19 cellular contexts compared by ENCODE assay signal in genomic region chr10:114571316-114571999, GRCh38.
A peak's percentile ranks its signal among the peaks of the same experiment; 100 is the strongest.
DNase-seq lines count a peak whose midpoint lies in the region; ATAC-seq and TF ChIP-seq lines count a peak whose summit lies in the region.
"Had no signal": no experiment of that assay in that cellular context is flagged by ENCODE, and none has a peak within 500 bp of the region (broad histone marks: within the 10 kb centered on the region; RNA-seq: fewer than 3 reads in every experiment).

No MANE protein-coding gene starts in this region.

- H4K20me1 ChIP-seq in osteoblast (ENCODE audit: insufficient read depth, low read length) = no peaks in the 10 kb centered on the region

- H2BK12ac ChIP-seq in neuronal stem cell (ENCODE audit: low read length) = no peak overlapping the region

- TF ChIP-seq CTCF in epithelial cell of proximal tubule (conservative IDR thresholded peaks at IDR 0.05; ENCODE audit: low read depth, low read length) (no peak), osteoblast (IDR thresholded peaks at IDR 0.05; ENCODE audit: extremely low read depth, low read depth, low read length) (no peak)

- H2BK15ac ChIP-seq in neuronal stem cell (ENCODE audit: low read length) = no peak overlapping the region

- no peaks in the 10 kb centered on the region for H3K36me3 Mint-ChIP-seq in naive thymus-derived CD8-positive, alpha-beta T cell

- H3K9me3 ChIP-seq in osteoblast (ENCODE audit: low read depth, low read length) (no peaks in the 10 kb centered on the region), neuronal stem cell (replicated peaks in 1 of 2; ENCODE audit: control insufficient read depth in 2 of 2, insufficient read depth in 1 of 2, low read depth in 1 of 2, low read length in 2 of 2) (no peaks in the 10 kb centered on the region)
- H3K9me3 ChIP-seq: esophagus muscularis mucosa had no signal

- H3K79me2 ChIP-seq in osteoblast (ENCODE audit: insufficient read depth, low read length) = no peaks in the 10 kb centered on the region

- no peak overlapping the region for H3K14ac ChIP-seq in neuronal stem cell (ENCODE audit: low read length)

- no peak overlapping the region for H2BK120ac ChIP-seq in neuronal stem cell (ENCODE audit: low read depth, low read length)

- no peak overlapping the region for H3K4ac ChIP-seq in neuronal stem cell (ENCODE audit: low read length)

- no peaks in the 10 kb centered on the region for H3K9me3 Mint-ChIP-seq in naive thymus-derived CD8-positive, alpha-beta T cell
- H3K9me3 Mint-ChIP-seq: activated CD8-positive, alpha-beta T cell treated with anti-CD3 and anti-CD28 coated beads for 36 hours; activated T-cell treated with anti-CD3 and anti-CD28 coated beads, Interleukin-2, amount 50 U/mL, for 4 hours had no signal

- H3K79me1 ChIP-seq in neuronal stem cell (ENCODE audit: low read depth, low read length) = no peaks in the 10 kb centered on the region

- H3K4me1 ChIP-seq in osteoblast (ENCODE audit: insufficient read depth, low read length) = no peaks in the 10 kb centered on the region
- H3K4me1 ChIP-seq in neuronal stem cell (ENCODE audit: control insufficient read depth in 2 of 2, insufficient read depth in 1 of 2, low read depth in 1 of 2, low read length in 2 of 2) = no peaks in the 10 kb centered on the region

- no peak overlapping the region for H2AK5ac ChIP-seq in neuronal stem cell (ENCODE audit: low read depth, low read length)

- H3K27ac Mint-ChIP-seq in naive thymus-derived CD8-positive, alpha-beta T cell = no peak overlapping the region
- H3K27ac Mint-ChIP-seq: activated CD8-positive, alpha-beta T cell treated with anti-CD3 and anti-CD28 coated beads for 36 hours had no signal

- no peak overlapping the region for H3K23ac ChIP-seq in neuronal stem cell (ENCODE audit: low read depth, low read length, poor library complexity)

- H2AFZ ChIP-seq in osteoblast (ENCODE audit: low read length) (no peak overlapping the region), neuronal stem cell (ENCODE audit: low read length) (no peak overlapping the region)

- no CpG with 5 or more reads among the region's 12 CpGs for WGBS in neuronal stem cell (ENCODE audit: extremely low coverage in 2 of 2, insufficient read length in 2 of 2, insufficient replicate concordance in 1 of 2), 2 donors

- POLR2A ChIA-PET in naive thymus-derived CD8-positive, alpha-beta T cell (lab: Charles Lee) = interaction anchor here (0.5 kb wide), 1 partner anchor 18 kb away, joined by 5 read pairs; no protein-coding TSS in a partner anchor

- no peak overlapping the region for H3K4me3 Mint-ChIP-seq in naive thymus-derived CD8-positive, alpha-beta T cell
- H3K4me3 Mint-ChIP-seq: activated CD8-positive, alpha-beta T cell treated with anti-CD3 and anti-CD28 coated beads for 36 hours; activated T-cell treated with anti-CD3 and anti-CD28 coated beads, Interleukin-2, amount 50 U/mL, for 4 hours had no signal

- H3K27me3 Mint-ChIP-seq in naive thymus-derived CD8-positive, alpha-beta T cell = no peaks in the 10 kb centered on the region
- H3K27me3 Mint-ChIP-seq: activated CD8-positive, alpha-beta T cell treated with anti-CD3 and anti-CD28 coated beads for 36 hours had no signal

- no peak overlapping the region for H3K18ac ChIP-seq in neuronal stem cell (ENCODE audit: low read length)

- no peaks in the 10 kb centered on the region for H3K4me1 Mint-ChIP-seq in naive thymus-derived CD8-positive, alpha-beta T cell

- no peak overlapping the region for H3K4me3 ChIP-seq in epithelial cell of proximal tubule (ENCODE audit: low read depth, low read length)
- H3K4me3 ChIP-seq in osteoblast (ENCODE audit: insufficient read depth, low read length) = no peak overlapping the region
- H3K4me3 ChIP-seq in neuronal stem cell (ENCODE audit: low read length in 2 of 2) = no peak overlapping the region
- H3K4me3 ChIP-seq: esophagus muscularis mucosa had no signal

- no peak for ATAC-seq in naive thymus-derived CD8-positive, alpha-beta T cell
- ATAC-seq: activated CD8-positive, alpha-beta T cell treated with anti-CD3 and anti-CD28 coated beads for 36 hours; activated T-cell treated with anti-CD3 and anti-CD28 coated beads, Interleukin-2, amount 50 U/mL, for 4 hours had no signal

- H2BK5ac ChIP-seq in neuronal stem cell (ENCODE audit: low read length) = no peak overlapping the region

- DNase-seq in G401 (ENCODE audit: low spot score) (peak; percentile 92), NCI-H69 (lab: John Stamatoyannopoulos, UW) (peak; percentile 6), epithelial cell of proximal tubule (ENCODE audit: low read depth) (peak; percentile 31), osteoblast (ENCODE audit: insufficient read length, low spot score, missing footprints) (peak; percentile 54), DMS79 (lab: John Stamatoyannopoulos, UW) (no peak), NCI-H526 (lab: John Stamatoyannopoulos, UW) (no peak), neuronal stem cell (ENCODE audit: low spot score) (no peak)
- no peak for DNase-seq in naive thymus-derived CD8-positive, alpha-beta T cell
- DNase-seq: activated CD8-positive, alpha-beta T cell treated with anti-CD3 and anti-CD28 coated beads for 36 hours; activated naive CD4-positive, alpha-beta T cell treated with anti-CD3 and anti-CD28 coated beads, Interleukin-2, amount 50 U/mL, for 16 hours; activated T-cell treated with anti-CD3 and anti-CD28 coated beads, Interleukin-2, amount 50 U/mL, for 4 hours; brain microvascular endothelial cell; NCI-H1930; NCI-H774; occipital lobe; stimulated activated CD4-positive, alpha-beta T cell treated with anti-CD3 and anti-CD28 coated beads, Interleukin-4, amount 100 ng/mL, for 1 hour; SW 1271 had no signal

- H3K27ac ChIP-seq in osteoblast (ENCODE audit: low read depth, low read length) (no peak overlapping the region), neuronal stem cell (replicated peaks; ENCODE audit: low read length) (no peak overlapping the region)
- H3K27ac ChIP-seq: brain microvascular endothelial cell, VCaP had no signal

- H3K36me3 ChIP-seq in osteoblast (ENCODE audit: insufficient read depth, low read length) (no peaks in the 10 kb centered on the region), neuronal stem cell (replicated peaks in 1 of 2; ENCODE audit: control insufficient read depth in 2 of 2, insufficient read depth in 2 of 2, low read length in 2 of 2) (no peaks in the 10 kb centered on the region)
- H3K36me3 ChIP-seq: brain microvascular endothelial cell had no signal

- no peak overlapping the region for H4K91ac ChIP-seq in neuronal stem cell (ENCODE audit: low read depth, low read length, poor library complexity)

- no peak overlapping the region for H3K4me2 ChIP-seq in osteoblast (ENCODE audit: insufficient read depth, low read length)
- H3K4me2 ChIP-seq in neuronal stem cell (ENCODE audit: insufficient read depth, low read length, poor library complexity, severe bottlenecking) = no peak overlapping the region

- H3K27me3 ChIP-seq in osteoblast (ENCODE audit: insufficient read depth, low read length) = no peaks in the 10 kb centered on the region
- no peaks in the 10 kb centered on the region for H3K27me3 ChIP-seq in neuronal stem cell (ENCODE audit: control insufficient read depth in 3 of 3, insufficient read depth in 3 of 3, low read depth in 1 of 3, low read length in 3 of 3)
- H3K27me3 ChIP-seq: brain microvascular endothelial cell, esophagus muscularis mucosa had no signal

- H4K8ac ChIP-seq in neuronal stem cell (ENCODE audit: low read depth, low read length) = no peak overlapping the region

- no peak overlapping the region for H3K9ac ChIP-seq in neuronal stem cell (ENCODE audit: low read depth, low read length, poor library complexity)

- in situ Hi-C loops in G401 (cut with HindIII; ENCODE audit: low sequenced_read_pairs) = no loop called here

Comparison
In these comparisons a context has a peak if more than half of its experiments do, and no peak if none do; other contexts are left out.
1. DNase-seq: peak in G401 (single experiment), NCI-H69 (single experiment), epithelial cell of proximal tubule (single experiment) and osteoblast (single experiment); none in DMS79 (single experiment), NCI-H526 (0 of 2), naive thymus-derived CD8-positive, alpha-beta T cell (0 of 10) and neuronal stem cell (single experiment).